ENCODE assay signal across 23 cellular contexts in the genomic region with DNA sequence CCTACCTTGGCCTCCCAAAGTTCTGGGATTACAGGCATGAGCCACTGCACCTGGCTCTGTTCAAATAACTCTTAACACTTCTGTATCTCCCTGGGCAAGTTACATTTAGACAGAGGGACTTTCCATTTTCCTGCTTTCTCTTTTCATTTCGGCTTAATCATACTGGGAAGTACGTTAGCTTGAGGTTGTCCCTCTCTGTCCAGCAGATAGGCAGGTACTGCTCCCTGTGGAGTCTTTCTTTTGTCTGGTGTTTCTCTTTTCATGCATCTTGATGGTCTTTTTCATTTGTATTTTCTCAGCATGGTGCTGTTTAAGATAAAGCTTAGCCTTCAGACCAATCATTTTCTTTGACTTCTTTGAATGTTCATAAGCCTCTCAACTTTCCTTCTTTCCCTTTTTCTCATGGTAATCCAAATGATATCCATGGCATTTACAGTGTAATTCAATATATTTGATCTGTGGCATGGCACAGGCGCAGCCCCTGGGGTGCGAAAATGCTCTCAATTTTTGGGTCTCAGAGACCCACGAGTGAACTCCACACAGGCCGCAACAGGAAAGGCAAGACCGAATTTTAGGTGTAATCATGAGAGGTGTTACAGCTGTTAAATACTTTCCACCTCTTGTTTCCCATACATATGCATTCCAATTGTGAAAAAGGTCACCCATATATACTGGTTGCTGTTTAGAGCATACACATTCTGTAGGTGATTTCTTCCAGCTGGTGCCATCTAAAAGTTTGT.
DNase-seq lines count a peak whose midpoint lies in the region; ATAC-seq lines count a peak whose summit lies in the region.
"Had no signal": no experiment of that assay in that cellular context is flagged by ENCODE, and none has a peak within 500 bp of the region (broad histone marks: within the 10 kb centered on the region; RNA-seq: fewer than 3 reads in every experiment).

No MANE protein-coding gene starts in this region.

- no peak for ATAC-seq in activated T-cell treated with anti-CD3 and anti-CD28 coated beads, Interleukin-2, amount 50 U/mL, for 72 hours (replicated peaks in 1 of 2)
- ATAC-seq in activated T-helper 17 cell treated with anti-CD3 and anti-CD28 coated beads, Interleukin-2, amount 50 U/mL, for 72 hours (replicated peaks): no peak
- ATAC-seq in HG03571 (IDR thresholded peaks at IDR 0.05; ENCODE audit: unreplicated experiment) (no peak), GM18909 (IDR thresholded peaks at IDR 0.05; ENCODE audit: poor library complexity, unreplicated experiment) (no peak)
- ATAC-seq: CD8-positive, alpha-beta T cell had no signal

- H3K4me3 Mint-ChIP-seq in activated T-cell treated with anti-CD3 and anti-CD28 coated beads, Interleukin-2, amount 50 U/mL, for 72 hours: no peak overlapping the region
- H3K4me3 Mint-ChIP-seq in activated T-helper 17 cell treated with anti-CD3 and anti-CD28 coated beads, Interleukin-2, amount 50 U/mL, for 72 hours: no peak overlapping the region
- H3K4me3 Mint-ChIP-seq: CD8-positive, alpha-beta T cell had no signal

- H3K4me1 ChIP-seq in iPS-18a (ENCODE audit: control insufficient read depth, low read depth, low read length): peaks cover 40% of the 10 kb centered on the region
- H3K4me1 ChIP-seq: BLaER1 treated with 17β-estradiol and CSF1 and Interleukin-3, amounts not matched to agents 10 nM and 100 nM had no signal

- no peaks in the 10 kb centered on the region for H3K27me3 ChIP-seq in iPS-18a (ENCODE audit: control insufficient read depth, insufficient read depth, low read length)
- H3K27me3 ChIP-seq: BLaER1 treated with 17β-estradiol and CSF1 and Interleukin-3, amounts not matched to agents 10 nM and 100 nM had no signal

- peaks cover 4% of the 10 kb centered on the region for H3K36me3 ChIP-seq in iPS-18a (ENCODE audit: control insufficient read depth, low read depth, low read length)

- H3K4me3 ChIP-seq in iPS-18a (ENCODE audit: low read length): no peak overlapping the region
- H3K4me3 ChIP-seq: BLaER1 treated with 17β-estradiol and CSF1 and Interleukin-3, amounts not matched to agents 10 nM and 100 nM had no signal

- no peak overlapping the region for H3K9ac ChIP-seq in iPS-18a (ENCODE audit: low read length)
- H3K9ac ChIP-seq: BLaER1 treated with 17β-estradiol and CSF1 and Interleukin-3, amounts not matched to agents 10 nM and 100 nM; KMS-11 had no signal

- no peaks in the 10 kb centered on the region for H3K4me1 Mint-ChIP-seq in activated T-cell treated with anti-CD3 and anti-CD28 coated beads, Interleukin-2, amount 50 U/mL, for 72 hours (ENCODE audit: low read depth)
- H3K4me1 Mint-ChIP-seq in activated T-helper 17 cell treated with anti-CD3 and anti-CD28 coated beads, Interleukin-2, amount 50 U/mL, for 72 hours: no peaks in the 10 kb centered on the region

- no peaks in the 10 kb centered on the region for H3K27me3 Mint-ChIP-seq in activated T-cell treated with anti-CD3 and anti-CD28 coated beads, Interleukin-2, amount 50 U/mL, for 72 hours (ENCODE audit: low read depth)
- no peaks in the 10 kb centered on the region for H3K27me3 Mint-ChIP-seq in activated T-helper 17 cell treated with anti-CD3 and anti-CD28 coated beads, Interleukin-2, amount 50 U/mL, for 72 hours

- H3K36me3 Mint-ChIP-seq in activated T-cell treated with anti-CD3 and anti-CD28 coated beads, Interleukin-2, amount 50 U/mL, for 72 hours (ENCODE audit: insufficient read depth in 2 of 2): peaks cover 0 to 3% of the 10 kb centered on the region in 2 donors
- H3K36me3 Mint-ChIP-seq in activated T-helper 17 cell treated with anti-CD3 and anti-CD28 coated beads, Interleukin-2, amount 50 U/mL, for 72 hours (ENCODE audit: low read depth): peaks cover 86% of the 10 kb centered on the region

- no peaks in the 10 kb centered on the region for H3K9me3 ChIP-seq in iPS-18a (ENCODE audit: control insufficient read depth, low read depth, low read length)
- H3K9me3 ChIP-seq: BLaER1 treated with 17β-estradiol and CSF1 and Interleukin-3, amounts not matched to agents 10 nM and 100 nM had no signal

- H3K9me3 Mint-ChIP-seq in activated T-cell treated with anti-CD3 and anti-CD28 coated beads, Interleukin-2, amount 50 U/mL, for 72 hours: no peaks in the 10 kb centered on the region
- H3K9me3 Mint-ChIP-seq in activated T-helper 17 cell treated with anti-CD3 and anti-CD28 coated beads, Interleukin-2, amount 50 U/mL, for 72 hours: no peaks in the 10 kb centered on the region
- H3K9me3 Mint-ChIP-seq: CD8-positive, alpha-beta T cell had no signal

- DNase-seq in activated T-cell treated with anti-CD3 and anti-CD28 coated beads, Interleukin-2, amount 50 U/mL, for 72 hours: no peak
- DNase-seq in activated T-cell treated with anti-CD3 and anti-CD28 coated beads for 4 hours (no peak), H4 (ENCODE audit: low spot score) (no peak), CD1c-positive myeloid dendritic cell (ENCODE audit: extremely low spot score) (no peak)
- DNase-seq: 8988T; CD8-positive, alpha-beta T cell; GOT3; IMR-90; NCI-H1105; NCI-H1694; NCI-H2171; NCI-H345; NCI-H524; OCI-M1; Right ventricle myocardium superior; SW 1271 had no signal

- H3K27ac Mint-ChIP-seq in activated T-cell treated with anti-CD3 and anti-CD28 coated beads, Interleukin-2, amount 50 U/mL, for 72 hours: peak overlapping the region; percentile 19
- peak overlapping the region; percentile 64 for H3K27ac Mint-ChIP-seq in activated T-helper 17 cell treated with anti-CD3 and anti-CD28 coated beads, Interleukin-2, amount 50 U/mL, for 72 hours
- H3K27ac Mint-ChIP-seq: CD8-positive, alpha-beta T cell had no signal

- H3K27ac ChIP-seq in iPS-18a (ENCODE audit: low read length): peak overlapping the region; percentile 48
- H3K27ac ChIP-seq: BLaER1 treated with 17β-estradiol and CSF1 and Interleukin-3, amounts not matched to agents 10 nM and 100 nM; HL-60; KMS-11 had no signal
